8 cellular contexts compared by ENCODE assay signal in genomic region chr3:38738630-38739395, GRCh38.
DNase-seq lines count a peak whose midpoint lies in the region; ATAC-seq and TF ChIP-seq lines count a peak whose summit lies in the region.

No MANE protein-coding gene starts in this region.

- DNase-seq in CD1c-positive myeloid dendritic cell (ENCODE audit: extremely low spot score), result peak; percentile 8
- peak; percentile 64 for DNase-seq in GM13977 (ENCODE audit: low spot score)
- peak; percentile 52 for DNase-seq in epithelial cell of esophagus (ENCODE audit: low read depth)
- no peak for DNase-seq in smooth muscle cell (lab: John Stamatoyannopoulos, UW; ENCODE audit: unreplicated experiment)
- no peak for DNase-seq in immature natural killer cell
- no peak for DNase-seq in NK-92 treated with Interleukin-12 subunit alpha and Interleukin-12 subunit beta, amount 100 ng/mL, for 24 hours (lab: John Stamatoyannopoulos, UW)

- H3K27ac Mint-ChIP-seq in immature natural killer cell, result no peak overlapping the region

- ATAC-seq in HG02973 (IDR thresholded peaks at IDR 0.05; ENCODE audit: unreplicated experiment), result no peak

- no peaks in the 10 kb centered on the region for H3K79me2 ChIP-seq in OCI-LY1 (ENCODE audit: insufficient read depth, low read length)
- H3K79me2 ChIP-seq in smooth muscle cell (ENCODE audit: low read depth), result no peaks in the 10 kb centered on the region

- no peaks in the 10 kb centered on the region for H3K9me3 Mint-ChIP-seq in immature natural killer cell

- H3K27me3 ChIP-seq in OCI-LY1 (ENCODE audit: insufficient read depth, low read length) (no peaks in the 10 kb centered on the region), smooth muscle cell (ENCODE audit: low read depth) (no peaks in the 10 kb centered on the region)

- H3K4me2 ChIP-seq in OCI-LY1 (ENCODE audit: low read length), result no peak overlapping the region
- no peak overlapping the region for H3K4me2 ChIP-seq in smooth muscle cell

- H2AFZ ChIP-seq in OCI-LY1 (ENCODE audit: low read length) (no peak overlapping the region), smooth muscle cell (ENCODE audit: low read depth) (no peak overlapping the region)

- TF ChIP-seq CTCF in GM13977 (IDR thresholded peaks at IDR 0.05; ENCODE audit: extremely low read depth, insufficient read depth, missing control alignments) (peak; percentile 62), OCI-LY1 (IDR thresholded peaks at IDR 0.05; ENCODE audit: low read length) (peak; percentile 87), epithelial cell of esophagus (IDR thresholded peaks at IDR 0.05; ENCODE audit: insufficient read depth, low read depth, low read length, missing control alignments) (peak; percentile 54), smooth muscle cell (IDR thresholded peaks at IDR 0.05; ENCODE audit: borderline replicate concordance, insufficient read depth, poor library complexity, severe bottlenecking) (peak; percentile 60)

- H3K4me3 Mint-ChIP-seq in immature natural killer cell, result no peak overlapping the region

- H3K36me3 ChIP-seq in OCI-LY1 (ENCODE audit: insufficient read depth, low read length), result no peaks in the 10 kb centered on the region
- no peaks in the 10 kb centered on the region for H3K36me3 ChIP-seq in smooth muscle cell (ENCODE audit: low read depth)

- H4K20me1 ChIP-seq in OCI-LY1 (ENCODE audit: insufficient read depth, low read length), result no peaks in the 10 kb centered on the region
- no peaks in the 10 kb centered on the region for H4K20me1 ChIP-seq in smooth muscle cell (ENCODE audit: low read depth)

- H3K4me1 Mint-ChIP-seq in immature natural killer cell, result no peaks in the 10 kb centered on the region

- in situ Hi-C loops in GM13977 (cut with MboI; ENCODE audit: low pct_unique_long_range_greater_than_20kb, low sequenced_read_pairs, unreplicated experiment), result no loop called here

- H3K36me3 Mint-ChIP-seq in immature natural killer cell, result no peaks in the 10 kb centered on the region

- peaks cover 0 to 5% (median 3%) of the 10 kb centered on the region in 3 donors for H3K27me3 Mint-ChIP-seq in immature natural killer cell (ENCODE audit: low read depth in 3 of 3)

- H3K4me3 ChIP-seq in OCI-LY1 (ENCODE audit: low read depth, low read length, poor library complexity, severe bottlenecking) (no peak overlapping the region), epithelial cell of esophagus (ENCODE audit: low read length) (no peak overlapping the region), smooth muscle cell (no peak overlapping the region)

- no peaks in the 10 kb centered on the region for H3K9me2 ChIP-seq in OCI-LY1 (ENCODE audit: low read depth, low read length)

- H3K9me3 ChIP-seq in OCI-LY1 (ENCODE audit: low read length) (no peaks in the 10 kb centered on the region), smooth muscle cell (replicated peaks; ENCODE audit: low read depth) (no peaks in the 10 kb centered on the region)

- 51% methylated on average over 13 of the region's 13 CpGs for WGBS in smooth muscle cell (ENCODE audit: low lambda C conversion rate)

- no peaks in the 10 kb centered on the region for H3K4me1 ChIP-seq in OCI-LY1 (ENCODE audit: insufficient read depth, low read length, severe bottlenecking)
- no peaks in the 10 kb centered on the region for H3K4me1 ChIP-seq in smooth muscle cell (ENCODE audit: low read depth)

- H3F3A ChIP-seq in OCI-LY1 (ENCODE audit: insufficient read depth, low read length) (no peaks in the 10 kb centered on the region), smooth muscle cell (ENCODE audit: low read depth) (no peaks in the 10 kb centered on the region)

- no peak overlapping the region for H3K9ac ChIP-seq in OCI-LY1 (ENCODE audit: low read length)
- no peak overlapping the region for H3K9ac ChIP-seq in smooth muscle cell (ENCODE audit: low read depth)

- no peak overlapping the region for H3K27ac ChIP-seq in OCI-LY1 (ENCODE audit: low read depth, low read length, poor library complexity, severe bottlenecking)
- no peak overlapping the region for H3K27ac ChIP-seq in smooth muscle cell (ENCODE audit: low read depth)

Comparison
In these comparisons a context has a peak if more than half of its experiments do, and no peak if none do; other contexts are left out.
1. DNase-seq: peak in CD1c-positive myeloid dendritic cell (single experiment), GM13977 (single experiment) and epithelial cell of esophagus (single experiment); none in smooth muscle cell (single experiment), immature natural killer cell (0 of 3) and NK-92 treated with Interleukin-12 subunit alpha and Interleukin-12 subunit beta, amount 100 ng/mL, for 24 hours (single experiment).
2. Peak in every context shown above with its lines, with median percentiles within 50 percentile points of each other: CTCF ChIP-seq.